In genomic region chr2:112463256-112463655, GRCh38 we compare ENCODE assay signal across 10 cellular contexts.
"Had no signal": no experiment of that assay in that cellular context is flagged by ENCODE, and none has a peak within 500 bp of the region (broad histone marks: within the 10 kb centered on the region; RNA-seq: fewer than 3 reads in every experiment).

No MANE protein-coding gene starts in this region.

- FAIRE-seq: H1, H54 had no signal

- H3K4me3 ChIP-seq: GM23248, GM23338, HAP-1 had no signal

- DNase-seq: GM23248, GOT3, H7, H9, HCEC 1CT, HFFc6 had no signal

- H3K27ac ChIP-seq: GM23248 had no signal

- H3K4me1 ChIP-seq: HAP-1 had no signal

- H3K36me3 ChIP-seq: HAP-1 had no signal
